In genomic region chr6:117169781-117170281, GRCh38 we compare ENCODE assay signal across 20 cellular contexts.
"Had no signal": no experiment of that assay in that cellular context is flagged by ENCODE, and none has a peak within 500 bp of the region (broad histone marks: within the 10 kb centered on the region; RNA-seq: fewer than 3 reads in every experiment).

No MANE protein-coding gene starts in this region.

- H3K36me3 Mint-ChIP-seq: T-cell, type B pancreatic cell had no signal

- H3K4me3 ChIP-seq: adrenal gland, body of pancreas, prostate gland had no signal

- DNase-seq: activated CD4-positive, alpha-beta T cell treated with anti-CD3 and anti-CD28 coated beads for 4 hours; activated CD8-positive, alpha-beta memory T cell treated with anti-CD3 and anti-CD28 coated beads for 24 hours; activated naive CD4-positive, alpha-beta T cell treated with anti-CD3 and anti-CD28 coated beads, Interleukin-2, amount 50 U/mL, for 16 hours; activated T-cell treated with anti-CD3 and anti-CD28 coated beads for 4 hours; adrenal gland; body of pancreas; cerebellar nuclear complex; dermis blood vessel endothelial cell; erythroblast; hippocampal formation; left cardiac atrium; stimulated activated CD4-positive, alpha-beta T cell treated with anti-CD3 and anti-CD28 coated beads, Interleukin-2, amount 100 ng/mL, for 48 hours; stimulated activated naive CD4-positive, alpha-beta T cell treated with Interleukin-2 at 50 U/mL for 16 hours; T-cell; WERI-Rb-1 had no signal

- H3K27me3 ChIP-seq: adrenal gland, body of pancreas had no signal

- H3K9me3 Mint-ChIP-seq: activated T-helper 2 cell treated with anti-CD3 and anti-CD28 coated beads, Interferon-gamma antibody, Interleukin-2, Interleukin-4, amounts not matched to agents 10 μg/mL and 5 μg/mL and 100 μg/mL, durations not matched to agents 14 hours and 24 hours and 36 hours; type B pancreatic cell had no signal

- H3K4me1 ChIP-seq: adrenal gland, body of pancreas, prostate gland had no signal

- H3K27me3 Mint-ChIP-seq: T-cell had no signal

- H3K4me1 Mint-ChIP-seq: T-cell had no signal

- ATAC-seq: body of pancreas, sciatic nerve, T-cell had no signal

- H3K36me3 ChIP-seq: adrenal gland, prostate gland, WERI-Rb-1 had no signal

- H3K27ac Mint-ChIP-seq: activated T-helper 2 cell treated with anti-CD3 and anti-CD28 coated beads, Interferon-gamma antibody, Interleukin-2, Interleukin-4, amounts not matched to agents 10 μg/mL and 5 μg/mL and 100 μg/mL, durations not matched to agents 14 hours and 24 hours and 36 hours; T-cell; type B pancreatic cell had no signal

- H3K9me3 ChIP-seq: adrenal gland, body of pancreas, prostate gland had no signal

- H3K27ac ChIP-seq: adrenal gland, body of pancreas, prostate gland, WERI-Rb-1 had no signal

- H3K4me3 Mint-ChIP-seq: nephron, T-cell, type B pancreatic cell had no signal
